Comparison of ENCODE assay signal across 1 cellular context in the genomic region with DNA sequence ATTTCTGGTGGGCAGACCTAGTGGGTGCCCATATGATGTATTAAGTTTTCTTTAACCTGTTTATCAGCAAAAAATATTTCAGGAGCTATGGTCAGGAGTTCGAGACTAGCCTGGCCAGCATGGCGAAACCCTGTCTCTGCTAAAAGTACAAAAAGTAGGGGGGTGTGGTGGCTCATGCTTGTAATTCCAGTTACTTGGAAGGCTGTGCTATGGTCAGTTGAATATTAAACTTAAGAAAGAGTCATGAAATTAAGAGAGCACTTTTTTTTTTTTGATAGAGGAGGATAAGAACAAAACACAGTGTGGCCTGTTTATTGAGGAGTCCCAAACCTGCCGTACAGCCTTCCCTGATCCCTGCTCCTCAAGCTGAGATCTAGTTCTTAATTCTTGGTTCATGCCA.
TF ChIP-seq lines count a peak whose summit lies in the region.

No MANE protein-coding gene starts in this region.

TF ChIP-seq in H1, 55 proteins besides CTCF, POLR2A, EP300 and RAD21:
- no peak for TF ChIP-seq RBBP5 (IDR thresholded peaks at IDR 0.05; ENCODE audit: borderline replicate concordance, low read depth, low read length)
- TF ChIP-seq SIRT6 (IDR thresholded peaks at IDR 0.05; ENCODE audit: low read length): no peak
- TF ChIP-seq NANOG (IDR thresholded peaks at IDR 0.05; ENCODE audit: insufficient read depth, low read depth, low read length, poor library complexity, severe bottlenecking): no peak
- no peak for TF ChIP-seq YY1 (IDR thresholded peaks at IDR 0.05; ENCODE audit: low read depth, low read length)
- TF ChIP-seq MAFK (IDR thresholded peaks at IDR 0.05; ENCODE audit: low read depth, low read length): no peak
- TF ChIP-seq SP4 (IDR thresholded peaks at IDR 0.05; ENCODE audit: low read length): no peak
- no peak for TF ChIP-seq JUND (IDR thresholded peaks at IDR 0.05; ENCODE audit: low read length)
- TF ChIP-seq PHF8 (conservative IDR thresholded peaks at IDR 0.05; ENCODE audit: low read depth, low read length): no peak
- no peak for TF ChIP-seq CEBPB (IDR thresholded peaks at IDR 0.05; ENCODE audit: low read depth, low read length)
- TF ChIP-seq, protein P1, sequence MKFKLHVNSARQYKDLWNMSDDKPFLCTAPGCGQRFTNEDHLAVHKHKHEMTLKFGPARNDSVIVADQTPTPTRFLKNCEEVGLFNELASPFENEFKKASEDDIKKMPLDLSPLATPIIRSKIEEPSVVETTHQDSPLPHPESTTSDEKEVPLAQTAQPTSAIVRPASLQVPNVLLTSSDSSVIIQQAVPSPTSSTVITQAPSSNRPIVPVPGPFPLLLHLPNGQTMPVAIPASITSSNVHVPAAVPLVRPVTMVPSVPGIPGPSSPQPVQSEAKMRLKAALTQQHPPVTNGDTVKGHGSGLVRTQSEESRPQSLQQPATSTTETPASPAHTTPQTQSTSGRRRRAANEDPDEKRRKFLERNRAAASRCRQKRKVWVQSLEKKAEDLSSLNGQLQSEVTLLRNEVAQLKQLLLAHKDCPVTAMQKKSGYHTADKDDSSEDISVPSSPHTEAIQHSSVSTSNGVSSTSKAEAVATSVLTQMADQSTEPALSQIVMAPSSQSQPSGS (IDR thresholded peaks at IDR 0.05; ENCODE audit: low read length): no peak
